In genomic region chr2:191862371-191862770, GRCh38 we compare ENCODE assay signal across 29 cellular contexts. TPM values are rescaled to one million over a fixed set of nuclear protein-coding genes. Genes with fewer than 3 reads are reported as not detected.
DNase-seq lines count a peak whose midpoint lies in the region; ATAC-seq and TF ChIP-seq lines count a peak whose summit lies in the region.
"Had no signal": no experiment of that assay in that cellular context is flagged by ENCODE, and none has a peak within 500 bp of the region (broad histone marks: within the 10 kb centered on the region; RNA-seq: fewer than 3 reads in every experiment).

No MANE protein-coding gene starts in this region.

- no peaks in the 10 kb centered on the region for H3K9me3 ChIP-seq in MG63
- no peaks in the 10 kb centered on the region for H3K9me3 ChIP-seq in sigmoid colon
- no peaks in the 10 kb centered on the region for H3K9me3 ChIP-seq in lower lobe of right lung
- H3K9me3 ChIP-seq: left lung, tibial artery, vagina had no signal

- intact Hi-C loops in sigmoid colon (cut with DNase I): loop anchor here (2.0 kb wide), 1 partner anchor 14 kb away; no protein-coding TSS in a partner anchor
- intact Hi-C loops in lower lobe of right lung (cut with DNase I): no loop called here

- H3K36me3 Mint-ChIP-seq in chondrocyte (ENCODE audit: low read depth) (no peaks in the 10 kb centered on the region), osteocyte (ENCODE audit: unreplicated experiment) (peaks cover 2% of the 10 kb centered on the region)
- H3K36me3 Mint-ChIP-seq: activated CD4-positive, alpha-beta memory T cell treated with anti-CD3 and anti-CD28 coated beads for 36 hours; IgD-negative memory B cell had no signal

- peaks cover 0 to 54% (median 50%) of the 10 kb centered on the region in 4 donors for H3K4me1 ChIP-seq in sigmoid colon
- peaks cover 35% of the 10 kb centered on the region for H3K4me1 ChIP-seq in lower lobe of right lung

- H3K27me3 ChIP-seq in MG63 (no peaks in the 10 kb centered on the region), sigmoid colon (no peaks in the 10 kb centered on the region), lower lobe of right lung (ENCODE audit: low read depth) (no peaks in the 10 kb centered on the region)
- H3K27me3 ChIP-seq: BLaER1 treated with 17β-estradiol and CSF1 and Interleukin-3, amounts not matched to agents 10 nM and 100 nM; brain microvascular endothelial cell; left lung; tibial artery; vagina had no signal

- DNase-seq in ELR (ENCODE audit: low read depth) (peak; percentile 78), MG63 (peak; percentile 49), chondrocyte (ENCODE audit: low spot score) (no peak), osteocyte (ENCODE audit: extremely low spot score, unreplicated experiment) (no peak), NCI-H510A treated with DMSO at 0.1 percent for 48 hours (lab: John Stamatoyannopoulos, UW) (no peak), sigmoid colon (no peak), lower lobe of right lung (no peak)
- DNase-seq: activated CD4-positive, alpha-beta memory T cell treated with anti-CD3 and anti-CD28 coated beads for 36 hours; activated naive CD4-positive, alpha-beta T cell treated with Interleukin-2 at 50 U/mL for 16 hours; brain microvascular endothelial cell; DMS153; glutamatergic neuron; islet precursor cell; left lung; NCI-H1105 treated with DMSO at 0.1 percent for 48 hours; NCI-H187 treated with DMSO at 0.1 percent for 48 hours; NCI-H2171 treated with DMSO at 0.1 percent for 48 hours; NCI-H526 treated with DMSO at 0.1 percent for 48 hours; SHP77; stimulated activated CD4-positive, alpha-beta T cell treated with anti-CD3 and anti-CD28 coated beads, Interleukin-4, amount 100 ng/mL, for 4 hours; T-helper 2 cell; tibial artery had no signal

- H3K4me3 ChIP-seq in MG63 (no peak overlapping the region), sigmoid colon (no peak overlapping the region), lower lobe of right lung (no peak overlapping the region)
- H3K4me3 ChIP-seq: BLaER1 treated with 17β-estradiol and CSF1 and Interleukin-3, amounts not matched to agents 10 nM and 100 nM; left lung; tibial artery; vagina had no signal

- H3K36me3 ChIP-seq in MG63 (no peaks in the 10 kb centered on the region), sigmoid colon (no peaks in the 10 kb centered on the region), lower lobe of right lung (no peaks in the 10 kb centered on the region)
- H3K36me3 ChIP-seq: BLaER1 treated with 17β-estradiol and CSF1 and Interleukin-3, amounts not matched to agents 10 nM and 100 nM; brain microvascular endothelial cell; left lung; tibial artery; vagina had no signal

- no peak for TF ChIP-seq EP300 in sigmoid colon (IDR thresholded peaks at IDR 0.05)

- no peak for ATAC-seq in lower lobe of right lung
- ATAC-seq: activated CD4-positive, CD25-positive, alpha-beta regulatory T cell treated with anti-CD3 and anti-CD28 coated beads, Interleukin-2, amount 50 U/mL, for 24 hours; HCT116; left lung; Panc1; sciatic nerve had no signal

- no peak for TF ChIP-seq POLR2A in sigmoid colon (IDR thresholded peaks at IDR 0.05)

- peaks cover 69% of the 10 kb centered on the region for H3K4me1 Mint-ChIP-seq in chondrocyte (ENCODE audit: low read depth)
- H3K4me1 Mint-ChIP-seq in osteocyte (ENCODE audit: unreplicated experiment): peaks cover 54% of the 10 kb centered on the region
- H3K4me1 Mint-ChIP-seq: IgD-negative memory B cell had no signal

- H3K9me3 Mint-ChIP-seq in chondrocyte (ENCODE audit: low read depth) (peaks cover 2% of the 10 kb centered on the region), osteocyte (ENCODE audit: unreplicated experiment) (peaks cover 6% of the 10 kb centered on the region)
- H3K9me3 Mint-ChIP-seq: activated CD4-positive, alpha-beta memory T cell treated with anti-CD3 and anti-CD28 coated beads for 36 hours had no signal

- H3K27ac Mint-ChIP-seq in chondrocyte (ENCODE audit: unreplicated experiment) (peak overlapping the region; percentile 56), osteocyte (ENCODE audit: unreplicated experiment) (peak overlapping the region; percentile 65)
- H3K27ac Mint-ChIP-seq: activated CD4-positive, alpha-beta memory T cell treated with anti-CD3 and anti-CD28 coated beads for 36 hours; IgD-negative memory B cell had no signal

- WGBS in sigmoid colon, 2 donors: 90 to 93% methylated on average over 3 of the region's 3 CpGs

- H3K27ac ChIP-seq in sigmoid colon: peak overlapping the region in 2 of 4 donors; percentile 83 to 88
- H3K27ac ChIP-seq in lower lobe of right lung: no peak overlapping the region
- H3K27ac ChIP-seq: BLaER1 treated with 17β-estradiol and CSF1 and Interleukin-3, amounts not matched to agents 10 nM and 100 nM; brain microvascular endothelial cell; left lung; tibial artery; vagina had no signal

- H3K4me3 Mint-ChIP-seq in chondrocyte (ENCODE audit: unreplicated experiment) (no peak overlapping the region), osteocyte (ENCODE audit: unreplicated experiment) (no peak overlapping the region)
- H3K4me3 Mint-ChIP-seq: activated CD4-positive, alpha-beta memory T cell treated with anti-CD3 and anti-CD28 coated beads for 36 hours; IgD-negative memory B cell had no signal

- TF ChIP-seq CTCF in chondrocyte (IDR thresholded peaks at IDR 0.05) (no peak), osteocyte (IDR thresholded peaks at IDR 0.05) (no peak), sigmoid colon (IDR thresholded peaks at IDR 0.05) (no peak), lower lobe of right lung (IDR thresholded peaks at IDR 0.05) (no peak)

- H3K27me3 Mint-ChIP-seq in chondrocyte (ENCODE audit: low read depth): no peaks in the 10 kb centered on the region
- H3K27me3 Mint-ChIP-seq in osteocyte (ENCODE audit: unreplicated experiment): no peaks in the 10 kb centered on the region

RNA-seq across cellular contexts. Expression of gene CAVIN2, which starts 15.5 kb away (rescaled TPM):
- 44.0 and 44.2 TPM in 2 replicates for total RNA-seq in MG63 (2014; rRNA removed; shearing (Covaris generic); ENCODE audit: low replicate concordance)
- 1.8 to 5.7 TPM (median 2.2 TPM) in 3 replicates for total RNA-seq in chondrocyte
- 5.3 and 6.6 TPM in 2 replicates for total RNA-seq in osteocyte
- total RNA-seq in sigmoid colon: 100 to 1,000 TPM; 138 to 201 (median 190) TPM
- 10 to 100 TPM in 2 of 3 donors, 1 to 10 TPM in 1; 1.4 to 15.6 (median 14.4) TPM for polyA plus RNA-seq in sigmoid colon
- total RNA-seq in lower lobe of right lung: 182 TPM
- total RNA-seq: activated CD4-positive, alpha-beta memory T cell treated with anti-CD3 and anti-CD28 coated beads for 36 hours had no signal

Comparison
In these comparisons a context has a peak if more than half of its experiments do, and no peak if none do; other contexts are left out.
1. DNase-seq: peak in ELR (single experiment) and MG63 (single experiment); none in chondrocyte (single experiment), osteocyte (single experiment), NCI-H510A treated with DMSO at 0.1 percent for 48 hours (single experiment), sigmoid colon (single experiment) and lower lobe of right lung (single experiment).